Comparison of ENCODE assay signal across 8 cellular contexts in the genomic region with DNA sequence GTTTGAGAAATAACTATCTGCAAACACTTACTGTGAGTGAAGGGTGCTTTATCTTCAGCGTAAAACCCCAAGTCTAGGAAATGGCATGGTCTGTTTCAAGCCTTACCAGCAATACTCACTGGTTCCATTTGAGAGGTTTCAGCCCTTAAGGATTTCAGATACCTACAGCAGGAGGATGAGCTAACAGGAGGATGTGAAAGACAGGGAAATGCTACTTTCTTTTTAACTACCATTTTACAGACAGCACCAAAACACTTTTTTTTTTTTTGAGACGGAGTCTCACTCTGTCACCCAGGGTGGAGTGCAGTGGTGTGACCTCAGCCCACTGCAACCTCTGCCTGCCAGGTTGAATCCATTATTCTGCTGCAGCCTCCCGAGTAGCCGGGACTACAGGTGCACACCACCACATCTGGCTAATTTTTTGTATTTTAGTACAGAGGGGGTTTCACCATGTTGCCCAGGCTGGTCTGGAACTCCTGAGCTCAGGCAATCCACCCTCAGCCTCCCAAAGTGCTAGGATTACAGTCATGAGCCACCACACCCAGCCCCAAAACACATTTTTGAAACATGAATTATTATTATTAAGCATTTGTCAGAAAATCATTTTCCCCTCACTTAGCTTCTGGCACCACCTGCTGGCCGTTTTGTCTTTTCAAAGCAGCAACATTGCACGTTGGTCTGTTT. TPM values are rescaled to one million over a fixed set of nuclear protein-coding genes. Genes with fewer than 3 reads are reported as not detected.
DNase-seq lines count a peak whose midpoint lies in the region; ATAC-seq and TF ChIP-seq lines count a peak whose summit lies in the region.

No MANE protein-coding gene starts in this region.

- peaks cover 36 to 73% (median 53%) of the 10 kb centered on the region in 4 donors for H3K4me1 Mint-ChIP-seq in CD4-positive, alpha-beta memory T cell

- H3K9me3 Mint-ChIP-seq in CD4-positive, alpha-beta memory T cell, result no peaks in the 10 kb centered on the region

- intact Hi-C loops in CD4-positive, alpha-beta memory T cell (cut with micrococcal nuclease), result loop anchor here (1.0 to 5.0 kb wide), 8 partner anchors 15 to 445 kb away; a partner anchor contains a TSS
- intact Hi-C loops in prostate gland (cut with DNase I), result loop anchor here (10.0 kb wide), 1 partner anchor 373 kb away; no protein-coding TSS in a partner anchor
- intact Hi-C loops in aorta (cut with DNase I), result loop anchor here (1.0 to 10.0 kb wide), 3 partner anchors 87 to 373 kb away; a partner anchor contains a TSS

- H3K4me3 Mint-ChIP-seq in CD4-positive, alpha-beta memory T cell, result peak overlapping the region in 6 of 8 donors; percentile 22 to 65 (median 48)

- peak overlapping the region; percentile 77 to 91 (median 81) for H3K27ac Mint-ChIP-seq in CD4-positive, alpha-beta memory T cell

- no peaks in the 10 kb centered on the region for H3K9me3 ChIP-seq in CD4-positive, alpha-beta memory T cell (ENCODE audit: control insufficient read depth in 1 of 2, low read length in 2 of 2)
- H3K9me3 ChIP-seq in RWPE2 (ENCODE audit: severe bottlenecking) (no peaks in the 10 kb centered on the region), prostate gland (no peaks in the 10 kb centered on the region), aorta (ENCODE audit: control insufficient read depth, low read length) (no peaks in the 10 kb centered on the region)

- H3K4me1 ChIP-seq in CD4-positive, alpha-beta memory T cell (ENCODE audit: insufficient read depth, low read length), result peaks cover 64% of the 10 kb centered on the region
- peaks cover 13% of the 10 kb centered on the region for H3K4me1 ChIP-seq in RWPE2 (ENCODE audit: insufficient read depth, poor library complexity, severe bottlenecking)
- H3K4me1 ChIP-seq in prostate gland (replicated peaks), result peaks cover 13% of the 10 kb centered on the region
- H3K4me1 ChIP-seq in aorta (ENCODE audit: control insufficient read depth in 1 of 2, insufficient read depth in 2 of 2, low read length in 2 of 2), result no peaks in the 10 kb centered on the region

- WGBS in prostate gland, result 59% methylated on average over 6 of the region's 6 CpGs
- 56 to 59% methylated on average over 6 of the region's 6 CpGs for WGBS in aorta, 2 donors

- CTCF ChIA-PET in CD4-positive, alpha-beta memory T cell (lab: Charles Lee; ENCODE audit: partially characterized antibody), result interaction anchor here (0.8 to 12.7 kb wide), 49 partner anchors 8 to 478 kb away, joined by 3 to 204 read pairs (median 5); a partner anchor contains a TSS

- TF ChIP-seq CTCF in RWPE2 (IDR thresholded peaks at IDR 0.05; ENCODE audit: poor library complexity, severe bottlenecking) (peak; percentile 94), prostate gland (IDR thresholded peaks at IDR 0.05) (peak; percentile 37 to 80 (median 76))

- peak; percentile 52 to 76 (median 64) for DNase-seq in CD4-positive, alpha-beta memory T cell
- peak; percentile 39 for DNase-seq in HK-2 (ENCODE audit: unreplicated experiment)
- DNase-seq in RWPE2 (ENCODE audit: low spot score), result no peak
- peak; percentile 90 for DNase-seq in activated effector memory CD4-positive, alpha-beta T cell treated with anti-CD3 and anti-CD28 coated beads, Interleukin-2, amount 50 U/mL, for 16 hours
- peak; percentile 35 for DNase-seq in globus pallidus (ENCODE audit: low spot score)
- DNase-seq in prostate gland (ENCODE audit: low spot score), result peak; percentile 60
- peak; percentile 84 to 92 for DNase-seq in aorta

- ATAC-seq in RWPE2 (ENCODE audit: low read depth) (peak; percentile 13; the same call in 1 of the 3 replicates), aorta (ENCODE audit: low FRiP score) (no peak), HG03378 (IDR thresholded peaks at IDR 0.05; ENCODE audit: unreplicated experiment) (no peak)

- H3K27ac ChIP-seq in CD4-positive, alpha-beta memory T cell (ENCODE audit: low read depth, low read length), result no peak overlapping the region
- H3K27ac ChIP-seq in RWPE2 (ENCODE audit: poor library complexity, severe bottlenecking) (no peak overlapping the region), prostate gland (no peak overlapping the region), aorta (ENCODE audit: low read depth in 1 of 2, low read length in 2 of 2) (no peak overlapping the region)

- POLR2A ChIA-PET in CD4-positive, alpha-beta memory T cell (lab: Charles Lee; ENCODE audit: partially characterized antibody), result interaction anchor here (0.6 to 9.2 kb wide), 18 partner anchors 9 to 711 kb away, joined by 3 to 253 read pairs (median 4); a partner anchor contains a TSS

- H3K27me3 ChIP-seq in CD4-positive, alpha-beta memory T cell (ENCODE audit: insufficient read depth, low read length), result no peaks in the 10 kb centered on the region
- H3K27me3 ChIP-seq in RWPE2 (ENCODE audit: insufficient read depth, poor library complexity, severe bottlenecking), result no peaks in the 10 kb centered on the region
- H3K27me3 ChIP-seq in prostate gland (replicated peaks; ENCODE audit: insufficient read depth), result no peaks in the 10 kb centered on the region
- no peaks in the 10 kb centered on the region for H3K27me3 ChIP-seq in aorta (ENCODE audit: control insufficient read depth in 1 of 2, insufficient read depth in 2 of 2, low read length in 1 of 2)

- peaks cover 22 to 41% of the 10 kb centered on the region in 2 donors for H3K36me3 Mint-ChIP-seq in CD4-positive, alpha-beta memory T cell

- no peaks in the 10 kb centered on the region for H3K27me3 Mint-ChIP-seq in CD4-positive, alpha-beta memory T cell

- no peak overlapping the region for H3K4me3 ChIP-seq in CD4-positive, alpha-beta memory T cell (ENCODE audit: low read length in 2 of 2)
- H3K4me3 ChIP-seq in RWPE2 (ENCODE audit: severe bottlenecking) (no peak overlapping the region), prostate gland (no peak overlapping the region), aorta (ENCODE audit: low read length in 2 of 2) (no peak overlapping the region)

- no peak for TF ChIP-seq POLR2A in prostate gland (IDR thresholded peaks at IDR 0.05)

- H3K36me3 ChIP-seq in CD4-positive, alpha-beta memory T cell (ENCODE audit: insufficient read depth, low read length), result no peaks in the 10 kb centered on the region
- peaks cover 40% of the 10 kb centered on the region for H3K36me3 ChIP-seq in RWPE2 (ENCODE audit: low read depth)
- no peaks in the 10 kb centered on the region for H3K36me3 ChIP-seq in prostate gland
- H3K36me3 ChIP-seq in aorta (ENCODE audit: control insufficient read depth in 1 of 2, insufficient read depth in 2 of 2, low read length in 1 of 2), result no peaks in the 10 kb centered on the region

RNA-seq across cellular contexts. Expression of a gene that starts 4.6 kb away (rescaled TPM):
- total RNA-seq in CD4-positive, alpha-beta memory T cell, result 10 to 100 TPM; 46.1 to 48.8 TPM
- 10 to 100 TPM; 35.4 to 63.1 TPM for polyA plus RNA-seq in CD4-positive, alpha-beta memory T cell
- total RNA-seq in prostate gland (10 to 100 TPM; 18.3 to 26.7 TPM), aorta (10 to 100 TPM in 1 of 2 donors, 1 to 10 TPM in 1; 8.6 to 12.1 TPM)
- 10 to 100 TPM in 1 of 2 donors, 1 to 10 TPM in 1; 4.3 to 11.4 TPM for polyA plus RNA-seq in aorta

RNA-seq across cellular contexts. Expression of a gene that starts 4.8 kb away (rescaled TPM):
- 10 to 100 TPM; 57.9 to 62.7 TPM for total RNA-seq in CD4-positive, alpha-beta memory T cell
- 10 to 100 TPM; 14.1 to 32.3 TPM for polyA plus RNA-seq in CD4-positive, alpha-beta memory T cell
- 10 to 100 TPM; 24.3 to 25.0 TPM for total RNA-seq in prostate gland
- 10 to 100 TPM; 13.4 to 25.1 TPM for total RNA-seq in aorta
- 1 to 10 TPM; 2.0 to 5.2 TPM for polyA plus RNA-seq in aorta

RNA-seq across cellular contexts. Expression of a gene that starts 33.9 kb away (rescaled TPM):
- total RNA-seq in CD4-positive, alpha-beta memory T cell, result 1 to 10 TPM; 4.8 to 5.4 TPM
- 1 to 10 TPM; 2.2 to 4.8 TPM for polyA plus RNA-seq in CD4-positive, alpha-beta memory T cell
- total RNA-seq in prostate gland (100 to 1,000 TPM; 127 to 129 TPM), aorta (100 to 1,000 TPM; 111 TPM)
- 100 to 1,000 TPM; 120 to 283 TPM for polyA plus RNA-seq in aorta

Comparison
In these comparisons a context has a peak if more than half of its experiments do, and no peak if none do; other contexts are left out.
1. RNA of a gene that starts 33.9 kb away (total RNA-seq): 127 to 129 TPM in prostate gland and 111 TPM in aorta; 4.8 to 5.4 TPM in CD4-positive, alpha-beta memory T cell; every median in the first group is over 10 times any median in the second.